18 cellular contexts compared by ENCODE assay signal in the genomic region with DNA sequence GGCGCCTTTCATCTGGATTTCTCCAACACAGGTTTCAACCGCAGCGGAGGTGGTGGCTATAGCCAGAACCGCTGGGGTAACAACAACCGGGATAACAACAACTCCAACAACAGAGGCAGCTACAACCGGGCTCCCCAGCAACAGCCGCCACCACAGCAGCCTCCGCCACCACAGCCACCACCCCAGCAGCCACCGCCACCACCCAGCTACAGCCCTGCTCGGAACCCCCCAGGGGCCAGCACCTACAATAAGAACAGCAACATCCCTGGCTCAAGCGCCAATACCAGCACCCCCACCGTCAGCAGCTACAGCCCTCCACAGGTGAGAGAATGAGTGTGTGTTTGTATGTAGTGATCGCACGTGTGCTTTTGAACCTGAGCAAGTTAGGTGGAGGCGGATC. TPM values are rescaled to one million over a fixed set of nuclear protein-coding genes. Genes with fewer than 3 reads are reported as not detected.
A peak's percentile ranks its signal among the peaks of the same experiment; 100 is the strongest.
DNase-seq lines count a peak whose midpoint lies in the region; ATAC-seq and TF ChIP-seq lines count a peak whose summit lies in the region.
"Had no signal": no experiment of that assay in that cellular context is flagged by ENCODE, and none has a peak within 500 bp of the region (broad histone marks: within the 10 kb centered on the region; RNA-seq: fewer than 3 reads in every experiment).

No MANE protein-coding gene starts in this region.

- no peak for TF ChIP-seq POLR2A in uterus (IDR thresholded peaks at IDR 0.05)

- no peaks in the 10 kb centered on the region for H3K36me3 ChIP-seq in uterus

- H3K4me3 ChIP-seq in uterus: no peak overlapping the region
- H3K4me3 ChIP-seq: dorsolateral prefrontal cortex, mucosa of descending colon, SJSA1, smooth muscle cell had no signal

- H3K9me3 Mint-ChIP-seq in dendritic cell treated with granulocyte-macrophage colony-stimulating factor and Interleukin-4, amounts not matched to agents 40 ng/mL and 50 ng/mL, for 4 days: no peaks in the 10 kb centered on the region
- no peaks in the 10 kb centered on the region for H3K9me3 Mint-ChIP-seq in stimulated activated effector memory CD8-positive, alpha-beta T cell treated with anti-CD3 and anti-CD28 coated beads, Interleukin-12 subunit alpha, Interleukin-12 subunit beta, amount 100 ng/mL, for 72 hours

- peak overlapping the region; percentile 100 for H3K27ac Mint-ChIP-seq in T-helper 17 cell
- H3K27ac Mint-ChIP-seq in dendritic cell treated with granulocyte-macrophage colony-stimulating factor and Interleukin-4, amounts not matched to agents 40 ng/mL and 50 ng/mL, for 4 days: peak overlapping the region; percentile 7
- H3K27ac Mint-ChIP-seq in stimulated activated effector memory CD8-positive, alpha-beta T cell treated with anti-CD3 and anti-CD28 coated beads, Interleukin-12 subunit alpha, Interleukin-12 subunit beta, amount 100 ng/mL, for 72 hours: peak overlapping the region; percentile 99

- POLR2A ChIA-PET in GM10248 (lab: Yijun Ruan, JAX): no interaction called here

- H3K4me3 Mint-ChIP-seq in T-helper 17 cell: peak overlapping the region; percentile 100
- H3K4me3 Mint-ChIP-seq in dendritic cell treated with granulocyte-macrophage colony-stimulating factor and Interleukin-4, amounts not matched to agents 40 ng/mL and 50 ng/mL, for 4 days: no peak overlapping the region
- H3K4me3 Mint-ChIP-seq in stimulated activated effector memory CD8-positive, alpha-beta T cell treated with anti-CD3 and anti-CD28 coated beads, Interleukin-12 subunit alpha, Interleukin-12 subunit beta, amount 100 ng/mL, for 72 hours: peak overlapping the region; percentile 67

- H3K27me3 Mint-ChIP-seq in T-helper 17 cell: no peaks in the 10 kb centered on the region
- no peaks in the 10 kb centered on the region for H3K27me3 Mint-ChIP-seq in dendritic cell treated with granulocyte-macrophage colony-stimulating factor and Interleukin-4, amounts not matched to agents 40 ng/mL and 50 ng/mL, for 4 days

- H3K27ac ChIP-seq in uterus: no peak overlapping the region
- H3K27ac ChIP-seq: dorsolateral prefrontal cortex, parathyroid adenoma, SJSA1 had no signal

- no peak for TF ChIP-seq CTCF in uterus (IDR thresholded peaks at IDR 0.05)
- no peak for TF ChIP-seq CTCF in GM10248 (IDR thresholded peaks at IDR 0.05; ENCODE audit: control extremely low read depth, extremely low read depth, low read depth, missing control alignments)

- H3K9me3 ChIP-seq in T-helper 17 cell (ENCODE audit: control insufficient read depth, low read length, poor library complexity, severe bottlenecking) (no peaks in the 10 kb centered on the region), uterus (no peaks in the 10 kb centered on the region)
- H3K9me3 ChIP-seq: mucosa of descending colon, SJSA1 had no signal

- peaks cover 74% of the 10 kb centered on the region for H3K4me1 Mint-ChIP-seq in T-helper 17 cell
- peaks cover 81% of the 10 kb centered on the region for H3K4me1 Mint-ChIP-seq in dendritic cell treated with granulocyte-macrophage colony-stimulating factor and Interleukin-4, amounts not matched to agents 40 ng/mL and 50 ng/mL, for 4 days (ENCODE audit: low read depth)
- H3K4me1 Mint-ChIP-seq in stimulated activated effector memory CD8-positive, alpha-beta T cell treated with anti-CD3 and anti-CD28 coated beads, Interleukin-12 subunit alpha, Interleukin-12 subunit beta, amount 100 ng/mL, for 72 hours: peaks cover 99% of the 10 kb centered on the region

- peaks cover 15% of the 10 kb centered on the region for H3K36me3 Mint-ChIP-seq in T-helper 17 cell (ENCODE audit: low read depth)
- H3K36me3 Mint-ChIP-seq in dendritic cell treated with granulocyte-macrophage colony-stimulating factor and Interleukin-4, amounts not matched to agents 40 ng/mL and 50 ng/mL, for 4 days (ENCODE audit: low read depth): peaks cover 93% of the 10 kb centered on the region
- H3K36me3 Mint-ChIP-seq in stimulated activated effector memory CD8-positive, alpha-beta T cell treated with anti-CD3 and anti-CD28 coated beads, Interleukin-12 subunit alpha, Interleukin-12 subunit beta, amount 100 ng/mL, for 72 hours: peaks cover 100% of the 10 kb centered on the region

- CTCF ChIA-PET in GM10248 (lab: Yijun Ruan, JAX): interaction anchor here (2.5 to 2.8 kb wide), 2 partner anchors 41 to 49 kb away, joined by 7 to 10 read pairs; partner anchors contain the start of genes HNRNPUL1 and TGFB1

- ATAC-seq in T-helper 17 cell: peak; percentile 27
- no peak for ATAC-seq in stimulated activated effector memory CD8-positive, alpha-beta T cell treated with anti-CD3 and anti-CD28 coated beads, Interleukin-12 subunit alpha, Interleukin-12 subunit beta, amount 100 ng/mL, for 72 hours
- no peak for ATAC-seq in GM18873 (IDR thresholded peaks at IDR 0.05; ENCODE audit: low FRiP score, unreplicated experiment)
- ATAC-seq: mucosa of descending colon had no signal

- no peaks in the 10 kb centered on the region for H3K27me3 ChIP-seq in uterus
- H3K27me3 ChIP-seq: dorsolateral prefrontal cortex, SJSA1 had no signal

- intact Hi-C loops in dendritic cell treated with granulocyte-macrophage colony-stimulating factor and Interleukin-4, amounts not matched to agents 40 ng/mL and 50 ng/mL, for 4 days (cut with micrococcal nuclease): no loop called here
- intact Hi-C loops in uterus (cut with DNase I; ENCODE audit: low total_unique reads): no loop called here

- peak; percentile 47 for DNase-seq in activated T-cell treated with anti-CD3 and anti-CD28 coated beads, Interleukin-2, amount 50 U/mL, for 1 hour
- DNase-seq in activated T-cell treated with anti-CD3 and anti-CD28 coated beads, Interleukin-2, amount 50 U/mL, for 48 hours: no peak
- DNase-seq in T-helper 17 cell (no peak), uterus (no peak), GM10248 (ENCODE audit: extremely low spot score) (no peak)
- no peak for DNase-seq in stimulated activated effector memory CD8-positive, alpha-beta T cell treated with anti-CD3 and anti-CD28 coated beads, Interleukin-12 subunit alpha, Interleukin-12 subunit beta, amount 100 ng/mL, for 72 hours (ENCODE audit: low spot score in 2 of 2)
- DNase-seq: Calu3, GDM1, KG1, NCI-H1417 treated with DMSO at 0.1 percent for 48 hours, NCI-H446 treated with DMSO at 0.1 percent for 48 hours had no signal

- H3K4me1 ChIP-seq in uterus: peaks cover 0 to 16% of the 10 kb centered on the region in 2 donors

RNA-seq across cellular contexts. Expression of gene CCDC97, which starts 6.0 kb away (rescaled TPM):
- total RNA-seq in T-helper 17 cell: 10 to 100 TPM; 34.7 to 35.4 TPM
- 10 to 100 TPM in 2 of 4 donors, 1 to 10 TPM in 2; 4.4 to 38.0 (median 10.8) TPM for total RNA-seq in uterus

RNA-seq across cellular contexts. Expression of gene HNRNPUL1, which starts 39.8 kb away (rescaled TPM):
- 100 to 1,000 TPM; 316 to 329 TPM for total RNA-seq in T-helper 17 cell
- 100 to 1,000 TPM in 2 of 4 donors, 10 to 100 TPM in 2; 49.7 to 219 (median 87.4) TPM for total RNA-seq in uterus

RNA-seq across cellular contexts. Expression of gene TGFB1, which starts 49.8 kb away (rescaled TPM):
- 100 to 1,000 TPM; 408 to 431 TPM for total RNA-seq in T-helper 17 cell
- 10 to 100 TPM in 2 of 4 donors, 1 to 10 TPM in 2; 6.7 to 61.7 (median 15.7) TPM for total RNA-seq in uterus

Comparison
In these comparisons a context has a peak if more than half of its experiments do, and no peak if none do; other contexts are left out.
1. H3K27ac Mint-ChIP-seq: peak in every context shown above with its lines; median percentile 100 in T-helper 17 cell; 99 in stimulated activated effector memory CD8-positive, alpha-beta T cell treated with anti-CD3 and anti-CD28 coated beads, Interleukin-12 subunit alpha, Interleukin-12 subunit beta, amount 100 ng/mL, for 72 hours; 7 in dendritic cell treated with granulocyte-macrophage colony-stimulating factor and Interleukin-4, amounts not matched to agents 40 ng/mL and 50 ng/mL, for 4 days.
2. RNA of gene TGFB1, which starts 49.8 kb away (total RNA-seq): 408 to 431 TPM in T-helper 17 cell; 6.7 to 61.7 TPM in uterus; every median in the first group is over 4 times any median in the second.